Comparison of ENCODE assay signal across 8 cellular contexts in genomic region chr7:139109983-139110411, GRCh38. TPM values are rescaled to one million over a fixed set of nuclear protein-coding genes. Genes with fewer than 3 reads are reported as not detected.
A peak's percentile ranks its signal among the peaks of the same experiment; 100 is the strongest.
DNase-seq lines count a peak whose midpoint lies in the region; ATAC-seq, FAIRE-seq and TF ChIP-seq lines count a peak whose summit lies in the region.

No MANE protein-coding gene starts in this region.

- H3K4me1 ChIP-seq in CD8-positive, alpha-beta T cell (ENCODE audit: insufficient read depth, low read length): peaks cover 18% of the 10 kb centered on the region

- no peaks in the 10 kb centered on the region for H3K9me3 ChIP-seq in CD8-positive, alpha-beta T cell (ENCODE audit: low read length)
- H3K9me3 ChIP-seq in neural cell (ENCODE audit: low read length): no peaks in the 10 kb centered on the region

- H3F3A ChIP-seq in neural cell (ENCODE audit: insufficient read depth, low read length, poor library complexity, severe bottlenecking): no peaks in the 10 kb centered on the region

- H2AFZ ChIP-seq in neural cell (ENCODE audit: low read depth, low read length): no peak overlapping the region

- H3K9me2 ChIP-seq in neural cell (ENCODE audit: insufficient read depth, low read length): no peaks in the 10 kb centered on the region

- FAIRE-seq in HTR-8/SVneo (lab: Jason Lieb, UNC) (no peak), RCC 7860 (lab: Jason Lieb, UNC) (no peak)

- no peak for TF ChIP-seq EP300 in neural cell (conservative IDR thresholded peaks at IDR 0.05; ENCODE audit: poor library complexity, severe bottlenecking)

- no peak overlapping the region for H3K9ac ChIP-seq in neural cell (ENCODE audit: low read length)

- DNase-seq in CD8-positive, alpha-beta T cell: no peak
- no peak for DNase-seq in HL-60 (ENCODE audit: low read depth in 1 of 2, low spot score in 1 of 2)
- peak; percentile 17 for DNase-seq in choroid plexus epithelial cell (ENCODE audit: low read depth)
- no peak for DNase-seq in GDM1 (lab: John Stamatoyannopoulos, UW)
- DNase-seq in HTR-8/SVneo (ENCODE audit: insufficient read length, low spot score): no peak
- DNase-seq in NCI-H146 (lab: John Stamatoyannopoulos, UW): no peak
- no peak for DNase-seq in RCC 7860 (ENCODE audit: low spot score)

- peak overlapping the region; percentile 99 for H3K27ac Mint-ChIP-seq in CD8-positive, alpha-beta T cell

- peaks cover 46% of the 10 kb centered on the region for H3K4me1 Mint-ChIP-seq in CD8-positive, alpha-beta T cell (ENCODE audit: low read depth)

- H3K36me3 Mint-ChIP-seq in CD8-positive, alpha-beta T cell: peaks cover 38% of the 10 kb centered on the region

- intact Hi-C loops in CD8-positive, alpha-beta T cell (cut with DNase I, micrococcal nuclease): loop anchor here (1.0 to 10.0 kb wide), 11 partner anchors 15 to 1367 kb away; partner anchors contain the start of genes UBN2 (in 2 of the 2), LUC7L2 (in 1 of the 2), MKRN1 (in 1 of the 2) and TRIM24 (in 1 of the 2)

- no peaks in the 10 kb centered on the region for H3K36me3 ChIP-seq in CD8-positive, alpha-beta T cell (ENCODE audit: insufficient read depth, low read length)
- H3K36me3 ChIP-seq in neural cell (ENCODE audit: insufficient read depth, low read length): no peaks in the 10 kb centered on the region

- H4K20me1 ChIP-seq in neural cell (ENCODE audit: insufficient read depth): no peaks in the 10 kb centered on the region

- POLR2A ChIA-PET in CD8-positive, alpha-beta T cell (lab: Charles Lee): interaction anchor here (0.7 to 2.7 kb wide), 3 partner anchors 15 to 118 kb away, joined by 3 to 18 read pairs (median 3); a partner anchor contains a TSS

- peak overlapping the region; percentile 81 for H3K4me3 ChIP-seq in CD8-positive, alpha-beta T cell (ENCODE audit: low read depth, low read length)
- peak overlapping the region; percentile 92 for H3K4me3 ChIP-seq in HL-60 (replicated peaks; ENCODE audit: insufficient read depth, low read length)
- H3K4me3 ChIP-seq in choroid plexus epithelial cell (ENCODE audit: low read depth, low read length): peak overlapping the region; percentile 76
- H3K4me3 ChIP-seq in neural cell (ENCODE audit: low read length): peak overlapping the region; percentile 86

- ATAC-seq in CD8-positive, alpha-beta T cell: no peak

- peak overlapping the region; percentile 98 for H3K27ac ChIP-seq in CD8-positive, alpha-beta T cell (ENCODE audit: low read depth, low read length)
- H3K27ac ChIP-seq in HL-60 (replicated peaks): peak overlapping the region; percentile 97
- H3K27ac ChIP-seq in neural cell (ENCODE audit: low read length): no peak overlapping the region

- TF ChIP-seq RAD21 in neural cell (conservative IDR thresholded peaks at IDR 0.05): no peak

- H3K27me3 ChIP-seq in CD8-positive, alpha-beta T cell (ENCODE audit: insufficient read depth, low read length): no peaks in the 10 kb centered on the region
- H3K27me3 ChIP-seq in HL-60 (ENCODE audit: insufficient read depth, poor library complexity, severe bottlenecking): no peaks in the 10 kb centered on the region
- H3K27me3 ChIP-seq in neural cell (ENCODE audit: insufficient read depth, low read depth, low read length): peaks cover 46% of the 10 kb centered on the region

- H3K9me3 Mint-ChIP-seq in CD8-positive, alpha-beta T cell: no peaks in the 10 kb centered on the region

- peak overlapping the region; percentile 96 for H3K4me3 Mint-ChIP-seq in CD8-positive, alpha-beta T cell

- H3K27me3 Mint-ChIP-seq in CD8-positive, alpha-beta T cell (ENCODE audit: low read depth): no peaks in the 10 kb centered on the region

- CTCF ChIA-PET in CD8-positive, alpha-beta T cell (lab: Charles Lee): interaction anchor here (0.9 to 1.4 kb wide), 3 partner anchors 15 to 223 kb away, joined by 3 to 4 read pairs (median 3); no protein-coding TSS in a partner anchor

- H3K79me2 ChIP-seq in neural cell (replicated peaks; ENCODE audit: insufficient read depth, low read length): no peaks in the 10 kb centered on the region

- TF ChIP-seq CTCF in CD8-positive, alpha-beta T cell (IDR thresholded peaks at IDR 0.05): no peak
- TF ChIP-seq CTCF in HL-60 (IDR thresholded peaks at IDR 0.05; ENCODE audit: insufficient read depth, low read length) (no peak), choroid plexus epithelial cell (conservative IDR thresholded peaks at IDR 0.05; ENCODE audit: low read depth, low read length) (no peak), neural cell (IDR thresholded peaks at IDR 0.05; ENCODE audit: poor library complexity, severe bottlenecking) (no peak)

- no peak overlapping the region for H3K4me2 ChIP-seq in neural cell (ENCODE audit: low read length)

TF ChIP-seq in neural cell, 6 proteins besides CTCF, POLR2A, EP300 and RAD21:
- TF ChIP-seq POLR2AphosphoS5 (IDR thresholded peaks at IDR 0.05): no peak
- TF ChIP-seq TAF1 (IDR thresholded peaks at IDR 0.05; ENCODE audit: low read depth): no peak
- TF ChIP-seq SMC3 (conservative IDR thresholded peaks at IDR 0.05; ENCODE audit: poor library complexity): no peak
- no peak for TF ChIP-seq MXI1 (conservative IDR thresholded peaks at IDR 0.05; ENCODE audit: poor library complexity, severe bottlenecking)
- TF ChIP-seq EZH2 (IDR thresholded peaks at IDR 0.05; ENCODE audit: borderline replicate concordance, insufficient read depth, low read length, poor library complexity, severe bottlenecking): no peak
- TF ChIP-seq REST (IDR thresholded peaks at IDR 0.05; ENCODE audit: borderline replicate concordance): no peak
TF ChIP-seq in neural cell: peak in this region for 0.

RNA-seq across cellular contexts. Expression of gene ZC3HAV1, which starts 0.5 kb away (rescaled TPM):
- total RNA-seq in CD8-positive, alpha-beta T cell: 100 to 1,000 TPM; 194 to 198 TPM
- 0.04 and 0.16 TPM in 2 replicates for polyA plus RNA-seq in neural cell
- polyA minus RNA-seq in neural cell: 0.24 and 0.58 TPM in 2 replicates
